ENCODE assay signal across 29 cellular contexts in the genomic region with DNA sequence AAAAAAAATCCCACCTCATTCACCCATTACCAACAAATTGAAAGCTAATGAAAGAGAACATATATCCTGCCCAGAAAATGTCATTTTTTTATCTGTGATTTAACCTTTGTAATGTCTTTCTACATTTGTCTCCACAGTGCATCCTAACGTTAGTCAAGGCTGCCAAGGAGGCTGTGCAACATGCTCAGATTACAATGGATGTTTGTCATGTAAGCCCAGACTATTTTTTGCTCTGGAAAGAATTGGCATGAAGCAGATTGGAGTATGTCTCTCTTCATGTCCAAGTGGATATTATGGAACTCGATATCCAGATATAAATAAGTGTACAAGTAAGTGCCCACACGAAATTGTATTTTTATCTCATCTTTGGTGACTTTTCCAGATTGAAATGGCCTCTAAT. TPM values are rescaled to one million over a fixed set of nuclear protein-coding genes. Genes with fewer than 3 reads are reported as not detected.
A peak's percentile ranks its signal among the peaks of the same experiment; 100 is the strongest.
DNase-seq lines count a peak whose midpoint lies in the region; FAIRE-seq and TF ChIP-seq lines count a peak whose summit lies in the region.
"Had no signal": no experiment of that assay in that cellular context is flagged by ENCODE, and none has a peak within 500 bp of the region (broad histone marks: within the 10 kb centered on the region; RNA-seq: fewer than 3 reads in every experiment).

No MANE protein-coding gene starts in this region.

- DNase-seq in AG10803 (ENCODE audit: low read depth) (peak; percentile 30), NCI-H2029 (lab: John Stamatoyannopoulos, UW) (peak; percentile 23), choroid plexus epithelial cell (ENCODE audit: low read depth) (peak; percentile 52), left kidney (ENCODE audit: low read depth, low spot score) (peak; percentile 15), putamen (ENCODE audit: low spot score) (no peak), caudate nucleus (lab: John Stamatoyannopoulos, UW) (no peak), kidney (no peak), activated gamma-delta T cell treated with Interleukin-2 at 50 U/mL for 16 hours (no peak)
- DNase-seq: activated naive CD8-positive, alpha-beta T cell treated with anti-CD3 and anti-CD28 coated beads, Interleukin-2, amount 50 U/mL, for 24 hours; activated T-cell treated with anti-CD3 and anti-CD28 coated beads, Interleukin-2, amount 50 U/mL, for 48 hours; body of pancreas; Caco-2; head of caudate nucleus; mammary epithelial cell; mucosa of descending colon; NCI-H1436 treated with DMSO at 0.1 percent for 48 hours; OCI-M1; ovary; retina; SK-N-SH; stimulated activated CD4-positive, alpha-beta T cell treated with anti-CD3 and anti-CD28 coated beads, Interleukin-2, amount 100 ng/mL, for 24 hours; stimulated activated naive CD8-positive, alpha-beta T cell treated with anti-CD3 and anti-CD28 coated beads, Interleukin-15, Interleukin-2, amounts not matched to agents 100 U/mL and 50 U/mL, for 24 hours; upper lobe of right lung had no signal

- no peak for TF ChIP-seq CTCF in AG10803 (conservative IDR thresholded peaks at IDR 0.05; ENCODE audit: low read length)
- TF ChIP-seq CTCF in choroid plexus epithelial cell (conservative IDR thresholded peaks at IDR 0.05; ENCODE audit: low read depth, low read length): no peak
- no peak for TF ChIP-seq CTCF in kidney (IDR thresholded peaks at IDR 0.05; ENCODE audit: borderline replicate concordance, extremely low read depth, insufficient read depth)

- H3K27ac ChIP-seq in caudate nucleus (ENCODE audit: low read depth, low read length): no peak overlapping the region
- H3K27ac ChIP-seq in kidney (ENCODE audit: low read depth in 2 of 2, low read length in 2 of 2): no peak overlapping the region
- H3K27ac ChIP-seq: body of pancreas, KMS-11, ovary, upper lobe of right lung had no signal

- no peaks in the 10 kb centered on the region for H3K36me3 ChIP-seq in kidney (ENCODE audit: control insufficient read depth in 1 of 2, insufficient read depth in 2 of 2, low read length in 2 of 2)
- H3K36me3 ChIP-seq: HAP-1, ovary, upper lobe of right lung had no signal

- no peak overlapping the region for H3K4me3 ChIP-seq in AG10803 (ENCODE audit: low read length)
- H3K4me3 ChIP-seq in choroid plexus epithelial cell (ENCODE audit: low read depth, low read length): no peak overlapping the region
- no peak overlapping the region for H3K4me3 ChIP-seq in kidney (ENCODE audit: low read length in 2 of 2)
- H3K4me3 ChIP-seq: body of pancreas, HAP-1, mucosa of descending colon, ovary, smooth muscle cell, upper lobe of right lung had no signal

- peaks cover 0 to 3% of the 10 kb centered on the region in 2 donors for H3K4me1 ChIP-seq in kidney (ENCODE audit: control insufficient read depth in 1 of 2, insufficient read depth in 1 of 2, low read depth in 1 of 2, low read length in 2 of 2)
- H3K4me1 ChIP-seq: body of pancreas, HAP-1 had no signal

- intact Hi-C loops in kidney (cut with DNase I): no loop called here

- no peak for FAIRE-seq in kidney (lab: Jason Lieb, UNC)
- FAIRE-seq: TTC549 had no signal

- H3K9ac ChIP-seq in kidney (ENCODE audit: low read length in 2 of 2): no peak overlapping the region
- H3K9ac ChIP-seq: KMS-11, SK-N-SH had no signal

- no peaks in the 10 kb centered on the region for H3K9me3 ChIP-seq in kidney (ENCODE audit: control insufficient read depth in 1 of 2, low read length in 2 of 2)
- H3K9me3 ChIP-seq: body of pancreas, Caco-2, HAP-1, mucosa of descending colon, ovary, SK-N-SH, upper lobe of right lung had no signal

RNA-seq across cellular contexts. Expression of gene RSPO3, which starts 30.0 kb away (rescaled TPM):
- total RNA-seq in kidney: 8.9 TPM
- 1.2 TPM for polyA plus RNA-seq in kidney (ENCODE audit: insufficient read depth, low read depth, low replicate concordance)
- total RNA-seq: G401, mammary epithelial cell had no signal
- polyA plus RNA-seq: CD14-positive monocyte, mammary epithelial cell, SK-N-SH had no signal

Comparison
In these comparisons a context has a peak if more than half of its experiments do, and no peak if none do; other contexts are left out.
1. DNase-seq: peak in AG10803 (single experiment), NCI-H2029 (single experiment), choroid plexus epithelial cell (single experiment) and left kidney (single experiment); none in putamen (single experiment), caudate nucleus (0 of 61), kidney (single experiment) and activated gamma-delta T cell treated with Interleukin-2 at 50 U/mL for 16 hours (single experiment).